Comparison of ENCODE assay signal across 8 cellular contexts in genomic region chr14:73712540-73713141, GRCh38. TPM values are rescaled to one million over a fixed set of nuclear protein-coding genes. Genes with fewer than 3 reads are reported as not detected.
A peak's percentile ranks its signal among the peaks of the same experiment; 100 is the strongest.
DNase-seq lines count a peak whose midpoint lies in the region; ATAC-seq and TF ChIP-seq lines count a peak whose summit lies in the region.

No MANE protein-coding gene starts in this region.

- DNase-seq in ACHN = peak; percentile 29
- peak; percentile 72 for DNase-seq in GM13977 (ENCODE audit: low spot score)
- DNase-seq in NCI-H345 treated with DMSO at 0.1 percent for 48 hours (lab: John Stamatoyannopoulos, UW; ENCODE audit: unreplicated experiment) = peak; percentile 30
- peak; percentile 28 for DNase-seq in activated T-helper 2 cell treated with anti-CD3 and anti-CD28 coated beads, Interferon-gamma antibody, Interleukin-2, Interleukin-4, amounts not matched to agents 10 μg/mL and 5 μg/mL and 100 μg/mL, durations not matched to agents 14 hours and 24 hours and 36 hours (ENCODE audit: low spot score)
- no peak for DNase-seq in right atrium auricular region (ENCODE audit: low spot score)
- no peak for DNase-seq in skeletal muscle cell (ENCODE audit: low read depth)

- H3K9me3 Mint-ChIP-seq in activated T-helper 2 cell treated with anti-CD3 and anti-CD28 coated beads, Interferon-gamma antibody, Interleukin-2, Interleukin-4, amounts not matched to agents 10 μg/mL and 5 μg/mL and 100 μg/mL, durations not matched to agents 14 hours and 24 hours and 36 hours = no peaks in the 10 kb centered on the region

- H3K4me1 ChIP-seq in right atrium auricular region = peaks cover 0 to 33% of the 10 kb centered on the region in 2 donors

- H3K4me3 ChIP-seq in right atrium auricular region (peak overlapping the region; percentile 82 to 88), skeletal muscle cell (ENCODE audit: low read depth, low read length) (peak overlapping the region; percentile 79)

- in situ Hi-C loops in ACHN (cut with HindIII; ENCODE audit: low pct_ligation_motif_present, low pct_unique_long_range_greater_than_20kb, low sequenced_read_pairs) = no loop called here
- in situ Hi-C loops in GM13977 (cut with MboI; ENCODE audit: low pct_unique_long_range_greater_than_20kb, low sequenced_read_pairs, unreplicated experiment) = no loop called here

- TF ChIP-seq CTCF in GM13977 (IDR thresholded peaks at IDR 0.05; ENCODE audit: extremely low read depth, insufficient read depth, missing control alignments) (no peak), right atrium auricular region (IDR thresholded peaks at IDR 0.05) (no peak)

- ATAC-seq in GM18517 (IDR thresholded peaks at IDR 0.05; ENCODE audit: unreplicated experiment) (no peak), GM21423 (IDR thresholded peaks at IDR 0.05; ENCODE audit: unreplicated experiment) (no peak)

- peaks cover 16% of the 10 kb centered on the region for H3K4me1 Mint-ChIP-seq in activated T-helper 2 cell treated with anti-CD3 and anti-CD28 coated beads, Interferon-gamma antibody, Interleukin-2, Interleukin-4, amounts not matched to agents 10 μg/mL and 5 μg/mL and 100 μg/mL, durations not matched to agents 14 hours and 24 hours and 36 hours (ENCODE audit: low read depth)

- peaks cover 9% of the 10 kb centered on the region for H3K36me3 ChIP-seq in right atrium auricular region

- H3K27ac ChIP-seq in right atrium auricular region = peak overlapping the region; percentile 90 to 92

- H3K27me3 ChIP-seq in right atrium auricular region = no peaks in the 10 kb centered on the region

- peak overlapping the region; percentile 92 for H3K27ac Mint-ChIP-seq in activated T-helper 2 cell treated with anti-CD3 and anti-CD28 coated beads, Interferon-gamma antibody, Interleukin-2, Interleukin-4, amounts not matched to agents 10 μg/mL and 5 μg/mL and 100 μg/mL, durations not matched to agents 14 hours and 24 hours and 36 hours

- no peaks in the 10 kb centered on the region for H3K9me3 ChIP-seq in right atrium auricular region

- H3K27me3 Mint-ChIP-seq in activated T-helper 2 cell treated with anti-CD3 and anti-CD28 coated beads, Interferon-gamma antibody, Interleukin-2, Interleukin-4, amounts not matched to agents 10 μg/mL and 5 μg/mL and 100 μg/mL, durations not matched to agents 14 hours and 24 hours and 36 hours (ENCODE audit: low read depth) = no peaks in the 10 kb centered on the region

- H3K36me3 Mint-ChIP-seq in activated T-helper 2 cell treated with anti-CD3 and anti-CD28 coated beads, Interferon-gamma antibody, Interleukin-2, Interleukin-4, amounts not matched to agents 10 μg/mL and 5 μg/mL and 100 μg/mL, durations not matched to agents 14 hours and 24 hours and 36 hours (ENCODE audit: low read depth) = peaks cover 35% of the 10 kb centered on the region

- intact Hi-C loops in activated T-helper 2 cell treated with anti-CD3 and anti-CD28 coated beads, Interferon-gamma antibody, Interleukin-2, Interleukin-4, amounts not matched to agents 10 μg/mL and 5 μg/mL and 100 μg/mL, durations not matched to agents 14 hours and 24 hours and 36 hours (cut with micrococcal nuclease) = loop anchor here (1.0 to 10.0 kb wide), 10 partner anchors 16 to 658 kb away; partner anchors contain the start of genes BBOF1, DNAL1, ENTPD5 and RBM25

- H3K4me3 Mint-ChIP-seq in activated T-helper 2 cell treated with anti-CD3 and anti-CD28 coated beads, Interferon-gamma antibody, Interleukin-2, Interleukin-4, amounts not matched to agents 10 μg/mL and 5 μg/mL and 100 μg/mL, durations not matched to agents 14 hours and 24 hours and 36 hours (ENCODE audit: low read depth) = peak overlapping the region; percentile 86

RNA-seq across cellular contexts. Expression of gene PNMA1, which starts 1.5 kb away (rescaled TPM):
- 30.1 and 32.1 TPM in 2 replicates for total RNA-seq in activated T-helper 2 cell treated with anti-CD3 and anti-CD28 coated beads, Interferon-gamma antibody, Interleukin-2, Interleukin-4, amounts not matched to agents 10 μg/mL and 5 μg/mL and 100 μg/mL, durations not matched to agents 14 hours and 24 hours and 36 hours
- 10 to 100 TPM; 17.1 to 18.3 TPM for total RNA-seq in right atrium auricular region

Comparison
In these comparisons a context has a peak if more than half of its experiments do, and no peak if none do; other contexts are left out.
1. DNase-seq: peak in ACHN (single experiment), GM13977 (single experiment), NCI-H345 treated with DMSO at 0.1 percent for 48 hours (single experiment) and activated T-helper 2 cell treated with anti-CD3 and anti-CD28 coated beads, Interferon-gamma antibody, Interleukin-2, Interleukin-4, amounts not matched to agents 10 μg/mL and 5 μg/mL and 100 μg/mL, durations not matched to agents 14 hours and 24 hours and 36 hours (single experiment); none in right atrium auricular region (single experiment) and skeletal muscle cell (single experiment).